In genomic region chr12:47817272-47818006, GRCh38 we compare ENCODE assay signal across 8 cellular contexts. TPM values are rescaled to one million over a fixed set of nuclear protein-coding genes. Genes with fewer than 3 reads are reported as not detected.
A peak's percentile ranks its signal among the peaks of the same experiment; 100 is the strongest.
DNase-seq lines count a peak whose midpoint lies in the region; ATAC-seq and TF ChIP-seq lines count a peak whose summit lies in the region.

No MANE protein-coding gene starts in this region.

- no peak for DNase-seq in A673 (ENCODE audit: low spot score)
- DNase-seq in breast epithelium (ENCODE audit: low spot score in 2 of 2), result no peak
- no peak for DNase-seq in T1000 (lab: John Stamatoyannopoulos, UW)
- DNase-seq in NCI-H1092 (lab: John Stamatoyannopoulos, UW), result no peak
- DNase-seq in NCI-H2081 (lab: John Stamatoyannopoulos, UW), result no peak

- H3K4me1 ChIP-seq in A673 (ENCODE audit: insufficient read depth, low read length, poor library complexity, severe bottlenecking) (peaks cover 61% of the 10 kb centered on the region), HUES64 (ENCODE audit: insufficient read depth, low read length) (peaks cover 61% of the 10 kb centered on the region), breast epithelium (peaks cover 49 to 56% of the 10 kb centered on the region in 2 donors), mucosa of rectum (ENCODE audit: control insufficient read depth in 2 of 2, insufficient read depth in 2 of 2, low read length in 2 of 2) (peaks cover 48 to 63% of the 10 kb centered on the region in 2 donors)

- CTCF ChIA-PET in A673 (lab: Charles Lee), result interaction anchor here (0.9 kb wide), 2 partner anchors 20 to 21 kb away, joined by 3 to 5 read pairs; no protein-coding TSS in a partner anchor

- TF ChIP-seq CTCF in A673 (conservative IDR thresholded peaks at IDR 0.05; ENCODE audit: low read depth, low read length), result peak; percentile 39
- no peak for TF ChIP-seq CTCF in breast epithelium (IDR thresholded peaks at IDR 0.05)

- H3K4me3 ChIP-seq in A673 (ENCODE audit: low read depth, low read length, poor library complexity, severe bottlenecking), result no peak overlapping the region
- H3K4me3 ChIP-seq in HUES64 (ENCODE audit: low read length), result peak overlapping the region; percentile 8; the same call in 1 of the 2 replicates
- peak overlapping the region; percentile 75 to 99 (median 91) for H3K4me3 ChIP-seq in breast epithelium
- peak overlapping the region; percentile 29 to 74 for H3K4me3 ChIP-seq in mucosa of rectum (ENCODE audit: low read length in 2 of 2)

- H3K36me3 ChIP-seq in A673 (ENCODE audit: insufficient read depth, low read length, poor library complexity, severe bottlenecking) (no peaks in the 10 kb centered on the region), HUES64 (ENCODE audit: insufficient read depth, low read length) (peaks cover 12% of the 10 kb centered on the region; the same call in 1 of the 2 replicates), breast epithelium (no peaks in the 10 kb centered on the region), mucosa of rectum (ENCODE audit: control insufficient read depth in 2 of 2, insufficient read depth in 2 of 2, low read length in 2 of 2) (no peaks in the 10 kb centered on the region)

- H3K27me3 ChIP-seq in A673 (replicated peaks; ENCODE audit: insufficient read depth, low read depth, low read length, poor library complexity), result no peaks in the 10 kb centered on the region
- no peaks in the 10 kb centered on the region for H3K27me3 ChIP-seq in HUES64 (ENCODE audit: insufficient read depth, low read length)
- no peaks in the 10 kb centered on the region for H3K27me3 ChIP-seq in breast epithelium
- H3K27me3 ChIP-seq in mucosa of rectum (ENCODE audit: control insufficient read depth in 2 of 2, insufficient read depth in 2 of 2, low read length in 2 of 2), result no peaks in the 10 kb centered on the region

- H3K27ac ChIP-seq in A673 (ENCODE audit: low read depth, low read length, poor library complexity, severe bottlenecking) (peak overlapping the region; percentile 76), HUES64 (ENCODE audit: low read depth, low read length) (peak overlapping the region; percentile 63), breast epithelium (peak overlapping the region; percentile 98 to 100), mucosa of rectum (ENCODE audit: low read depth in 2 of 2, low read length in 2 of 2) (peak overlapping the region; percentile 86 to 98)

- POLR2A ChIA-PET in A673 (lab: Charles Lee; ENCODE audit: low non-redundant PET), result interaction anchor here (0.6 kb wide), 1 partner anchor 433 kb away, joined by 3 read pairs; no protein-coding TSS in a partner anchor

- ATAC-seq in HG02870 (IDR thresholded peaks at IDR 0.05; ENCODE audit: unreplicated experiment), result no peak

- H3K9ac ChIP-seq in HUES64 (ENCODE audit: low read depth, low read length), result peak overlapping the region; percentile 22; the same call in 1 of the 2 replicates
- peak overlapping the region; percentile 47 to 71 for H3K9ac ChIP-seq in mucosa of rectum (ENCODE audit: low read depth in 1 of 2, low read length in 2 of 2)

- intact Hi-C loops in A673 (cut with micrococcal nuclease; ENCODE audit: unreplicated experiment) (no loop called here), breast epithelium (cut with DNase I; ENCODE audit: low total_unique reads) (no loop called here)

- H3K9me3 ChIP-seq in A673 (ENCODE audit: low read depth, low read length, poor library complexity, severe bottlenecking) (no peaks in the 10 kb centered on the region), HUES64 (ENCODE audit: insufficient read depth, low read depth, low read length) (no peaks in the 10 kb centered on the region), breast epithelium (no peaks in the 10 kb centered on the region), mucosa of rectum (ENCODE audit: control insufficient read depth in 2 of 2, low read length in 2 of 2) (no peaks in the 10 kb centered on the region)

- BruUV-seq in A673 (replicated peaks; lab: Mats Ljungman, UMichigan), result TSS peak; percentile 43

- TF ChIP-seq POLR2A in breast epithelium (IDR thresholded peaks at IDR 0.05), result no peak

- WGBS in HUES64, result 66% methylated on average over 7 of the region's 7 CpGs

RNA-seq across cellular contexts. Expression of gene HDAC7, which starts 2.3 kb away (rescaled TPM):
- 58.9 and 63.0 TPM in 2 replicates for total RNA-seq in A673 (2021)
- 47.8 TPM for polyA plus RNA-seq in HUES64 (2013, experiment 1 of 2)
- 52.9 TPM for polyA plus RNA-seq in HUES64 (2013, experiment 2 of 2)
- 10 to 100 TPM; 37.6 to 77.0 (median 44.9) TPM for total RNA-seq in breast epithelium

RNA-seq across cellular contexts. Expression of gene SLC48A1, which starts 44.4 kb away (rescaled TPM):
- total RNA-seq in A673 (2021), result 39.3 and 39.8 TPM in 2 replicates
- 4.9 TPM for polyA plus RNA-seq in HUES64 (2013, experiment 1 of 2)
- 9.6 TPM for polyA plus RNA-seq in HUES64 (2013, experiment 2 of 2)
- 10 to 100 TPM; 27.5 to 51.5 (median 30.6) TPM for total RNA-seq in breast epithelium

RNA-seq across cellular contexts. Expression of gene RAPGEF3, which starts 58.8 kb away (rescaled TPM):
- 4.3 and 5.7 TPM in 2 replicates for total RNA-seq in A673 (2021)
- 3.1 TPM for polyA plus RNA-seq in HUES64 (2013, experiment 1 of 2)
- polyA plus RNA-seq in HUES64 (2013, experiment 2 of 2), result 4.4 TPM
- 10 to 100 TPM; 40.6 to 87.8 (median 60.3) TPM for total RNA-seq in breast epithelium
